ENCODE assay signal across 29 cellular contexts in the genomic region with DNA sequence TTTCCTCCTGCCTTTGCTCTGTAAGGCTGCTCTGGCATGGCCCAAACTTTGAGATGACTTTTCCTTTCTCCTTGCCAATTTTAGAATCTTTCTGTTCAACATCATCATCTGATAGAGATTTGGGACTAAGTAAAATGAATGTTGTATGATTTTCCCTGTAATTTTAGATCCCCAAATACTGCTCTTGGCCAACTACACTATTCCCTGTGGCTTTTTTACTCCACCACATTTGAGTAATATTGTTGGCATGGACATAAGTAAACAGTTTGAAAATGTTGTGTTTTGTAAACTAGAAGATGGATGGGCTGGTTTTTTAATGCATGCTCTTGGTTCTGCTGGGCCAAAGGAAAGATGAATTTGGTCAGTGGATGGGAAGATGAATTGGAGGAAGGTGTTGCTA.
"Had no signal": no experiment of that assay in that cellular context is flagged by ENCODE, and none has a peak within 500 bp of the region (broad histone marks: within the 10 kb centered on the region; RNA-seq: fewer than 3 reads in every experiment).

No MANE protein-coding gene starts in this region.

- H3K36me3 ChIP-seq: gastrocnemius medialis, pancreas, prostate gland, thyroid gland, upper lobe of left lung, WERI-Rb-1 had no signal

- H3K27me3 ChIP-seq: gastrocnemius medialis, pancreas, thyroid gland, upper lobe of left lung had no signal

- H3K27ac ChIP-seq: coronary artery, gastrocnemius medialis, pancreas, prostate gland, skin epidermis, thyroid gland, upper lobe of left lung, WERI-Rb-1 had no signal

- DNase-seq: activated CD4-positive, alpha-beta memory T cell treated with anti-CD3 and anti-CD28 coated beads for 36 hours; activated CD4-positive, alpha-beta T cell treated with anti-CD3 and anti-CD28 coated beads for 48 hours; activated CD8-positive, alpha-beta memory T cell treated with anti-CD3 and anti-CD28 coated beads, Interleukin-2, amount 50 U/mL, for 4 hours; activated gamma-delta T cell; activated naive CD4-positive, alpha-beta T cell treated with anti-CD3 and anti-CD28 coated beads, Interleukin-2, amount 10 ng/mL, durations not matched to agents 7 days and 5 days; activated naive CD8-positive, alpha-beta T cell treated with anti-CD3 and anti-CD28 coated beads, Interleukin-2, amount 10 ng/mL, durations not matched to agents 7 days and 5 days; activated T-cell treated with anti-CD3 and anti-CD28 coated beads, Interleukin-2, amount 50 U/mL, for 1 hour; effector memory CD8-positive, alpha-beta T cell; erythroblast; gastrocnemius medialis; glutamatergic neuron; islet precursor cell; left ventricle myocardium superior; naive B cell; pancreas; retina; stimulated activated CD4-positive, alpha-beta T cell treated with anti-CD3 and anti-CD28 coated beads, Interleukin-12 subunit alpha, Interleukin-12 subunit beta, amount 100 ng/mL, for 4 hours; stimulated activated CD4-positive, alpha-beta T cell treated with anti-CD3 and anti-CD28 coated beads, Interleukin-4, amount 100 ng/mL, for 24 hours; stimulated activated naive CD8-positive, alpha-beta T cell treated with anti-CD3 and anti-CD28 coated beads, Interleukin-15, amount 100 ng/mL, for 72 hours; SW 1271; T1000; thyroid gland; upper lobe of left lung; WERI-Rb-1 had no signal

- H3K9me3 ChIP-seq: gastrocnemius medialis, pancreas, prostate gland, thyroid gland, upper lobe of left lung had no signal

- H3K4me3 ChIP-seq: coronary artery, gastrocnemius medialis, pancreas, prostate gland, skin epidermis, thyroid gland, upper lobe of left lung had no signal

- H3K4me1 ChIP-seq: gastrocnemius medialis, pancreas, prostate gland, thyroid gland, upper lobe of left lung had no signal

- ATAC-seq: activated CD4-positive, CD25-positive, alpha-beta regulatory T cell treated with anti-CD3 and anti-CD28 coated beads, Interleukin-2, amount 50 U/mL, for 24 hours; effector memory CD8-positive, alpha-beta T cell; gastrocnemius medialis; left ventricle myocardium superior; pancreas; sciatic nerve; stimulated activated naive CD8-positive, alpha-beta T cell treated with anti-CD3 and anti-CD28 coated beads, Interleukin-15, amount 100 ng/mL, for 72 hours had no signal
